11 cellular contexts compared by ENCODE assay signal in genomic region chr9:105359899-105360298, GRCh38.
DNase-seq lines count a peak whose midpoint lies in the region; ATAC-seq, FAIRE-seq and TF ChIP-seq lines count a peak whose summit lies in the region.
"Had no signal": no experiment of that assay in that cellular context is flagged by ENCODE, and none has a peak within 500 bp of the region (broad histone marks: within the 10 kb centered on the region; RNA-seq: fewer than 3 reads in every experiment).

No MANE protein-coding gene starts in this region.

- H3K4me3 Mint-ChIP-seq in chondrocyte (ENCODE audit: unreplicated experiment) = no peak overlapping the region
- H3K4me3 Mint-ChIP-seq: CD8-positive, alpha-beta memory T cell had no signal

- DNase-seq in AG09309 (ENCODE audit: low read depth) = peak; percentile 17
- peak; percentile 24 for DNase-seq in RCC 7860 (ENCODE audit: low spot score)
- no peak for DNase-seq in dorsolateral prefrontal cortex
- no peak for DNase-seq in pons (ENCODE audit: low spot score)
- no peak for DNase-seq in chondrocyte (ENCODE audit: low spot score)
- no peak for DNase-seq in left cardiac atrium
- DNase-seq: CD8-positive, alpha-beta memory T cell; foreskin keratinocyte; NCI-H146 had no signal

- no peak for FAIRE-seq in RCC 7860 (lab: Jason Lieb, UNC)

- peak; percentile 26 for ATAC-seq in GM19351 (IDR thresholded peaks at IDR 0.05; ENCODE audit: unreplicated experiment)
- ATAC-seq in GM18502 (IDR thresholded peaks at IDR 0.05; ENCODE audit: poor library complexity, unreplicated experiment) = no peak
- no peak for ATAC-seq in left cardiac atrium
- ATAC-seq: foreskin keratinocyte had no signal

- TF ChIP-seq CTCF in AG09309 (IDR thresholded peaks at IDR 0.05; ENCODE audit: control insufficient read depth, insufficient read depth, low read depth, low read length, missing control alignments) = no peak
- no peak for TF ChIP-seq CTCF in dorsolateral prefrontal cortex (IDR thresholded peaks at IDR 0.05 in 54 of 56, conservative IDR thresholded peaks at IDR 0.05 in 2 of 56; ENCODE audit: low read depth in 1 of 56, partially characterized antibody in 56 of 56)
- TF ChIP-seq CTCF in chondrocyte (IDR thresholded peaks at IDR 0.05) = no peak

- no peak overlapping the region for H3K4me3 ChIP-seq in AG09309 (ENCODE audit: control insufficient read depth, low read depth, low read length)
- no peak overlapping the region for H3K4me3 ChIP-seq in dorsolateral prefrontal cortex

- H3K27me3 Mint-ChIP-seq in chondrocyte (ENCODE audit: low read depth) = no peaks in the 10 kb centered on the region
- H3K27me3 Mint-ChIP-seq: CD8-positive, alpha-beta memory T cell had no signal

- H3K27me3 ChIP-seq in dorsolateral prefrontal cortex = no peaks in the 10 kb centered on the region
- H3K27me3 ChIP-seq: foreskin keratinocyte had no signal

- H3K36me3 Mint-ChIP-seq in chondrocyte (ENCODE audit: low read depth) = peaks cover 9% of the 10 kb centered on the region

- H3K4me1 Mint-ChIP-seq in chondrocyte (ENCODE audit: low read depth) = no peaks in the 10 kb centered on the region

- H3K9me3 Mint-ChIP-seq in chondrocyte (ENCODE audit: low read depth) = no peaks in the 10 kb centered on the region
- H3K9me3 Mint-ChIP-seq: CD8-positive, alpha-beta memory T cell had no signal

- H3K27ac Mint-ChIP-seq in chondrocyte (ENCODE audit: unreplicated experiment) = no peak overlapping the region
- H3K27ac Mint-ChIP-seq: CD8-positive, alpha-beta memory T cell had no signal

- H3K27ac ChIP-seq in dorsolateral prefrontal cortex = peak overlapping the region in 39 of 59 donors; percentile 3 to 69 (median 51)
- H3K27ac ChIP-seq: foreskin keratinocyte had no signal

- intact Hi-C loops in dorsolateral prefrontal cortex (cut with DNase I) (no loop called here), left cardiac atrium (cut with DNase I) (no loop called here)

Comparison
In these comparisons a context has a peak if more than half of its experiments do, and no peak if none do; other contexts are left out.
1. DNase-seq: peak in AG09309 (single experiment) and RCC 7860 (single experiment); none in dorsolateral prefrontal cortex (0 of 10), pons (single experiment), chondrocyte (single experiment) and left cardiac atrium (single experiment).